In genomic region chr20:23049201-23049932, GRCh38 we compare ENCODE assay signal across 1 cellular context.
TF ChIP-seq lines count a peak whose summit lies in the region.

Gene THBD (minus strand): TSS chr20:23049672. CDS start chr20:23049504, 168 bp downstream.

TF ChIP-seq in SK-N-SH treated with all-trans-retinoic acid at 6 μM for 48 hours, 23 proteins besides CTCF, POLR2A, EP300 and RAD21 (continued from another document):
- TF ChIP-seq, protein P1, sequence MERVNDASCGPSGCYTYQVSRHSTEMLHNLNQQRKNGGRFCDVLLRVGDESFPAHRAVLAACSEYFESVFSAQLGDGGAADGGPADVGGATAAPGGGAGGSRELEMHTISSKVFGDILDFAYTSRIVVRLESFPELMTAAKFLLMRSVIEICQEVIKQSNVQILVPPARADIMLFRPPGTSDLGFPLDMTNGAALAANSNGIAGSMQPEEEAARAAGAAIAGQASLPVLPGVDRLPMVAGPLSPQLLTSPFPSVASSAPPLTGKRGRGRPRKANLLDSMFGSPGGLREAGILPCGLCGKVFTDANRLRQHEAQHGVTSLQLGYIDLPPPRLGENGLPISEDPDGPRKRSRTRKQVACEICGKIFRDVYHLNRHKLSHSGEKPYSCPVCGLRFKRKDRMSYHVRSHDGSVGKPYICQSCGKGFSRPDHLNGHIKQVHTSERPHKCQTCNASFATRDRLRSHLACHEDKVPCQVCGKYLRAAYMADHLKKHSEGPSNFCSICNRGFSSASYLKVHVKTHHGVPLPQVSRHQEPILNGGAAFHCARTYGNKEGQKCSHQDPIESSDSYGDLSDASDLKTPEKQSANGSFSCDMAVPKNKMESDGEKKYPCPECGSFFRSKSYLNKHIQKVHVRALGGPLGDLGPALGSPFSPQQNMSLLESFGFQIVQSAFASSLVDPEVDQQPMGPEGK (CRISPR knock-in tag; IDR thresholded peaks at IDR 0.05; ENCODE audit: borderline replicate concordance): no peak
